ENCODE assay signal across 23 cellular contexts in genomic region chr14:65588426-65589140, GRCh38.
DNase-seq lines count a peak whose midpoint lies in the region; ATAC-seq and TF ChIP-seq lines count a peak whose summit lies in the region.
"Had no signal": no experiment of that assay in that cellular context is flagged by ENCODE, and none has a peak within 500 bp of the region (broad histone marks: within the 10 kb centered on the region; RNA-seq: fewer than 3 reads in every experiment).

No MANE protein-coding gene starts in this region.

- no peaks in the 10 kb centered on the region for H3K9me3 Mint-ChIP-seq in activated naive CD4-positive, alpha-beta T cell treated with anti-CD3 and anti-CD28 coated beads for 36 hours
- H3K9me3 Mint-ChIP-seq: activated CD4-positive, alpha-beta T cell treated with anti-CD3 and anti-CD28 coated beads, Interleukin-2, amount 10 ng/mL, durations not matched to agents 24 days and 14 days; dendritic cell treated with granulocyte-macrophage colony-stimulating factor and Interleukin-4, amounts not matched to agents 40 ng/mL and 50 ng/mL, for 4 days had no signal

- intact Hi-C loops in activated naive CD4-positive, alpha-beta T cell treated with anti-CD3 and anti-CD28 coated beads for 36 hours (cut with micrococcal nuclease) = no loop called here

- H3K36me3 ChIP-seq in Loucy (ENCODE audit: insufficient read depth, low read length) (no peaks in the 10 kb centered on the region; the same call in 1 of the 2 replicates), osteoblast (ENCODE audit: insufficient read depth, low read length) (no peaks in the 10 kb centered on the region)
- H3K36me3 ChIP-seq: breast epithelium, right atrium auricular region, vagina had no signal

- DNase-seq in NCI-H2107 treated with DMSO at 0.1 percent for 48 hours (lab: John Stamatoyannopoulos, UW; ENCODE audit: unreplicated experiment) (peak; percentile 46), NCI-H2107 (lab: John Stamatoyannopoulos, UW) (no peak), astrocyte of the spinal cord (ENCODE audit: low read depth, low spot score) (peak; percentile 54), osteoblast (ENCODE audit: insufficient read length, low spot score, missing footprints) (peak; percentile 61)
- DNase-seq in activated naive CD4-positive, alpha-beta T cell treated with anti-CD3 and anti-CD28 coated beads for 36 hours = no peak
- DNase-seq: activated CD4-positive, alpha-beta T cell treated with anti-CD3 and anti-CD28 coated beads, Interleukin-2, amount 10 ng/mL, durations not matched to agents 24 days and 14 days; activated CD8-positive, alpha-beta memory T cell treated with anti-CD3 and anti-CD28 coated beads, Interleukin-2, amount 10 ng/mL, durations not matched to agents 7 days and 5 days; Caco-2; foreskin keratinocyte; hippocampal formation; NCI-H2171 treated with DMSO at 0.1 percent for 48 hours; NCI-H774; occipital lobe; stimulated activated CD8-positive, alpha-beta memory T cell treated with anti-CD3 and anti-CD28 coated beads, Interleukin-4, amount 100 ng/mL, for 48 hours; T-helper 17 cell had no signal

- in situ Hi-C loops in astrocyte of the spinal cord (cut with HindIII; ENCODE audit: low sequenced_read_pairs) = no loop called here

- peak overlapping the region; percentile 7 for H3K4me2 ChIP-seq in Loucy (ENCODE audit: low read depth, low read length, poor library complexity, severe bottlenecking)
- no peak overlapping the region for H3K4me2 ChIP-seq in osteoblast (ENCODE audit: insufficient read depth, low read length)
- H3K4me2 ChIP-seq: BLaER1 had no signal

- H3K4me1 ChIP-seq in Loucy (ENCODE audit: insufficient read depth, low read length, poor library complexity, severe bottlenecking) = peaks cover 21% of the 10 kb centered on the region
- no peaks in the 10 kb centered on the region for H3K4me1 ChIP-seq in osteoblast (ENCODE audit: insufficient read depth, low read length)
- H3K4me1 ChIP-seq: BLaER1, breast epithelium, foreskin keratinocyte, right atrium auricular region, vagina had no signal

- no peaks in the 10 kb centered on the region for H3K9me2 ChIP-seq in Loucy (replicated peaks; ENCODE audit: low read depth, low read length)

- no peak for ATAC-seq in HG03520 (IDR thresholded peaks at IDR 0.05; ENCODE audit: unreplicated experiment)
- no peak for ATAC-seq in GM18907 (IDR thresholded peaks at IDR 0.05; ENCODE audit: unreplicated experiment)
- ATAC-seq: activated CD8-positive, alpha-beta memory T cell treated with anti-CD3 and anti-CD28 coated beads, Interleukin-2, amount 10 ng/mL, durations not matched to agents 7 days and 5 days; foreskin keratinocyte; T-helper 17 cell had no signal

- CTCF ChIA-PET in activated naive CD4-positive, alpha-beta T cell treated with anti-CD3 and anti-CD28 coated beads for 36 hours (lab: Charles Lee) = no interaction called here

- no peaks in the 10 kb centered on the region for H3K9me3 ChIP-seq in Loucy (ENCODE audit: insufficient read depth, low read depth, low read length)
- H3K9me3 ChIP-seq in osteoblast (ENCODE audit: low read depth, low read length) = no peaks in the 10 kb centered on the region
- H3K9me3 ChIP-seq: breast epithelium, Caco-2, right atrium auricular region, vagina had no signal

- 0 out of 2 replicates have a peak, but pooled peaks cover 5% of the 10 kb centered on the region for H3K79me2 ChIP-seq in Loucy (ENCODE audit: insufficient read depth, low read length)
- H3K79me2 ChIP-seq in osteoblast (ENCODE audit: insufficient read depth, low read length) = no peaks in the 10 kb centered on the region

- H3F3A ChIP-seq in Loucy (ENCODE audit: low read depth) = no peaks in the 10 kb centered on the region

- H3K4me3 Mint-ChIP-seq in activated naive CD4-positive, alpha-beta T cell treated with anti-CD3 and anti-CD28 coated beads for 36 hours = no peak overlapping the region
- H3K4me3 Mint-ChIP-seq: activated CD4-positive, alpha-beta T cell treated with anti-CD3 and anti-CD28 coated beads, Interleukin-2, amount 10 ng/mL, durations not matched to agents 24 days and 14 days; activated CD8-positive, alpha-beta memory T cell treated with anti-CD3 and anti-CD28 coated beads, Interleukin-2, amount 10 ng/mL, durations not matched to agents 7 days and 5 days; dendritic cell treated with granulocyte-macrophage colony-stimulating factor and Interleukin-4, amounts not matched to agents 40 ng/mL and 50 ng/mL, for 4 days; T-helper 17 cell had no signal

- H3K27ac Mint-ChIP-seq in activated naive CD4-positive, alpha-beta T cell treated with anti-CD3 and anti-CD28 coated beads for 36 hours = no peak overlapping the region
- H3K27ac Mint-ChIP-seq: activated CD4-positive, alpha-beta T cell treated with anti-CD3 and anti-CD28 coated beads, Interleukin-2, amount 10 ng/mL, durations not matched to agents 24 days and 14 days; activated CD8-positive, alpha-beta memory T cell treated with anti-CD3 and anti-CD28 coated beads, Interleukin-2, amount 10 ng/mL, durations not matched to agents 7 days and 5 days; dendritic cell treated with granulocyte-macrophage colony-stimulating factor and Interleukin-4, amounts not matched to agents 40 ng/mL and 50 ng/mL, for 4 days had no signal

- H3K27me3 ChIP-seq in Loucy (ENCODE audit: insufficient read depth, low read length, poor library complexity, severe bottlenecking) (no peaks in the 10 kb centered on the region), osteoblast (ENCODE audit: insufficient read depth, low read length) (no peaks in the 10 kb centered on the region)
- H3K27me3 ChIP-seq: BLaER1, breast epithelium, foreskin keratinocyte, right atrium auricular region, vagina had no signal

- H2AFZ ChIP-seq in Loucy (ENCODE audit: low read length) (no peak overlapping the region), osteoblast (ENCODE audit: low read length) (no peak overlapping the region)

- peaks cover 3% of the 10 kb centered on the region for H3K36me3 Mint-ChIP-seq in activated naive CD4-positive, alpha-beta T cell treated with anti-CD3 and anti-CD28 coated beads for 36 hours (ENCODE audit: low read depth)

- no peak overlapping the region for H3K9ac ChIP-seq in Loucy (ENCODE audit: low read depth, low read length, poor library complexity, severe bottlenecking)
- H3K9ac ChIP-seq: BLaER1 had no signal

- TF ChIP-seq CTCF in Loucy (conservative IDR thresholded peaks at IDR 0.05; ENCODE audit: low read length) = 0 out of 2 replicates have a peak, but pooled peaks have one; percentile 34
- TF ChIP-seq CTCF in astrocyte of the spinal cord (IDR thresholded peaks at IDR 0.05; ENCODE audit: low read depth, low read length) = no peak
- TF ChIP-seq CTCF in osteoblast (IDR thresholded peaks at IDR 0.05; ENCODE audit: extremely low read depth, low read depth, low read length) = no peak

- H3K27me3 Mint-ChIP-seq in activated naive CD4-positive, alpha-beta T cell treated with anti-CD3 and anti-CD28 coated beads for 36 hours (ENCODE audit: low read depth) = no peaks in the 10 kb centered on the region
- H3K27me3 Mint-ChIP-seq: activated CD4-positive, alpha-beta T cell treated with anti-CD3 and anti-CD28 coated beads, Interleukin-2, amount 10 ng/mL, durations not matched to agents 24 days and 14 days; activated CD8-positive, alpha-beta memory T cell treated with anti-CD3 and anti-CD28 coated beads, Interleukin-2, amount 10 ng/mL, durations not matched to agents 7 days and 5 days; dendritic cell treated with granulocyte-macrophage colony-stimulating factor and Interleukin-4, amounts not matched to agents 40 ng/mL and 50 ng/mL, for 4 days; T-helper 17 cell had no signal

- H3K4me3 ChIP-seq in Loucy (ENCODE audit: low read length, poor library complexity, severe bottlenecking) = no peak overlapping the region
- no peak overlapping the region for H3K4me3 ChIP-seq in astrocyte of the spinal cord (ENCODE audit: low read depth, low read length)
- H3K4me3 ChIP-seq in osteoblast (ENCODE audit: insufficient read depth, low read length) = no peak overlapping the region
- H3K4me3 ChIP-seq: BLaER1, breast epithelium, right atrium auricular region, vagina had no signal

- peaks cover 9% of the 10 kb centered on the region for H3K4me1 Mint-ChIP-seq in activated naive CD4-positive, alpha-beta T cell treated with anti-CD3 and anti-CD28 coated beads for 36 hours (ENCODE audit: low read depth)

- no peak overlapping the region for H3K27ac ChIP-seq in osteoblast (ENCODE audit: low read depth, low read length)
- H3K27ac ChIP-seq: BLaER1, breast epithelium, foreskin keratinocyte, right atrium auricular region, vagina had no signal

- no peaks in the 10 kb centered on the region for H4K20me1 ChIP-seq in Loucy (ENCODE audit: insufficient read depth, low read length, poor library complexity, severe bottlenecking)
- no peaks in the 10 kb centered on the region for H4K20me1 ChIP-seq in osteoblast (ENCODE audit: insufficient read depth, low read length)
- H4K20me1 ChIP-seq: BLaER1 had no signal

Comparison
In these comparisons a context has a peak if more than half of its experiments do, and no peak if none do; other contexts are left out.
1. DNase-seq: peak in NCI-H2107 treated with DMSO at 0.1 percent for 48 hours (single experiment), astrocyte of the spinal cord (single experiment) and osteoblast (single experiment); none in NCI-H2107 (single experiment) and activated naive CD4-positive, alpha-beta T cell treated with anti-CD3 and anti-CD28 coated beads for 36 hours (single experiment).